In the genomic region with DNA sequence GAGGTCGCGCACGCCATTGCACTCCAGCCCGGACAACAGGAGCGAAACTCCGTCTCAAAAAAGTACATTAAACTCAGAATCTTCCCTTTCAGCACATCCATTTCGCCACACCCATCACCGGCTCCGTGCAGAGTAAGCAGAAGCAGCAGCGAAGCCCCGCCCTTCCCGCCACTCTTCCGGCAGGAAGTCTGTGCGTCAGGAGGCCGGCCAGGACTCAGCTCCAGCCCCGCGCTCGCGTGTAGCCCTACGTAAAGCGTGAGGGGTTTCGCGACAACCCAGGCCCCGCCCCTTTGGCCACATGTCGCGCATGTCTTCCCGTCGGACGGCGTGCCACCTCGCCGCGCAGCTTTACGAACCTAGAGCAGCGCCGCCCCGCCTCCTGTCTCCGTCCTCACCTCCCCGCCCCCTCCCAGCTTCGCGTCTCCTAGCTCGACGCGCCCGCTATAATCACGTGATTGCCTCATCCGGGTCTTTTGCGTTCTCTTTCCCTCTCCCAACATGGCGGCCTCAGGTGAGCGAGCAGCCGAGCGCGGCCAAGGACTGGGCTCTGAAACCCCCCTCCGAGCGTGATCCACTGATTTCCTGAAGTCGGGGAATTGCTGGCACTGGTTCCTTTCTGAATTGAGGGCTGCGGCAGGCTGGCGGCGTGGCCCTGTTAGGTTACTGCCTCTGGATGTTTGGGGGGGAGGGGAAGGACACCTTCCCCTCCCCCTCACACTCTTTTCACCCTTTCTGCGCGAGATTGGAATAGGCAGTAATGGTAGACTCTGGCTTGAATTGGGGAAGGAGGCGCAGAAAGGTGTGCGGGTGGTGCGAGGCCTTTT, we compare ENCODE assay signal across 1 cellular context.
TF ChIP-seq lines count a peak whose summit lies in the region.

A gene with protein sequence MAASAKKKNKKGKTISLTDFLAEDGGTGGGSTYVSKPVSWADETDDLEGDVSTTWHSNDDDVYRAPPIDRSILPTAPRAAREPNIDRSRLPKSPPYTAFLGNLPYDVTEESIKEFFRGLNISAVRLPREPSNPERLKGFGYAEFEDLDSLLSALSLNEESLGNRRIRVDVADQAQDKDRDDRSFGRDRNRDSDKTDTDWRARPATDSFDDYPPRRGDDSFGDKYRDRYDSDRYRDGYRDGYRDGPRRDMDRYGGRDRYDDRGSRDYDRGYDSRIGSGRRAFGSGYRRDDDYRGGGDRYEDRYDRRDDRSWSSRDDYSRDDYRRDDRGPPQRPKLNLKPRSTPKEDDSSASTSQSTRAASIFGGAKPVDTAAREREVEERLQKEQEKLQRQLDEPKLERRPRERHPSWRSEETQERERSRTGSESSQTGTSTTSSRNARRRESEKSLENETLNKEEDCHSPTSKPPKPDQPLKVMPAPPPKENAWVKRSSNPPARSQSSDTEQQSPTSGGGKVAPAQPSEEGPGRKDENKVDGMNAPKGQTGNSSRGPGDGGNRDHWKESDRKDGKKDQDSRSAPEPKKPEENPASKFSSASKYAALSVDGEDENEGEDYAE (plus strand): TSS at position 471 of the 824 bp plus-strand sequence. CDS start 28 bp downstream, at position 499.

TF ChIP-seq in HCT116, 20 proteins besides CTCF, POLR2A, EP300 and RAD21 (continued from another document):
- TF ChIP-seq, protein P1, sequence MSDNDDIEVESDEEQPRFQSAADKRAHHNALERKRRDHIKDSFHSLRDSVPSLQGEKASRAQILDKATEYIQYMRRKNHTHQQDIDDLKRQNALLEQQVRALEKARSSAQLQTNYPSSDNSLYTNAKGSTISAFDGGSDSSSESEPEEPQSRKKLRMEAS (IDR thresholded peaks at IDR 0.05) = peak; percentile 97
- TF ChIP-seq ZFX (IDR thresholded peaks at IDR 0.05) (no peak; the same call in 1 of the 2 replicates), EGR1 (IDR thresholded peaks at IDR 0.05; ENCODE audit: low read depth) (peak; percentile 56), ZNF274 (IDR thresholded peaks at IDR 0.05; ENCODE audit: low read depth, low read length) (no peak), JUND (IDR thresholded peaks at IDR 0.05) (no peak), ELF1 (IDR thresholded peaks at IDR 0.05; ENCODE audit: borderline replicate concordance, low read depth) (no peak; the same call in 1 of the 2 replicates), TCF7L2 (IDR thresholded peaks at IDR 0.05; ENCODE audit: borderline replicate concordance, extremely low read depth, insufficient read depth, insufficient read length) (no peak), FOSL1 (IDR thresholded peaks at IDR 0.05; ENCODE audit: low read depth) (no peak), POLR2AphosphoS5 (IDR thresholded peaks at IDR 0.05; ENCODE audit: low read depth, low read length) (peak; percentile 87), SRF (IDR thresholded peaks at IDR 0.05; ENCODE audit: low read depth) (no peak)
- TF ChIP-seq, protein P2, sequence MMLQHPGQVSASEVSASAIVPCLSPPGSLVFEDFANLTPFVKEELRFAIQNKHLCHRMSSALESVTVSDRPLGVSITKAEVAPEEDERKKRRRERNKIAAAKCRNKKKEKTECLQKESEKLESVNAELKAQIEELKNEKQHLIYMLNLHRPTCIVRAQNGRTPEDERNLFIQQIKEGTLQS (IDR thresholded peaks at IDR 0.05) = no peak
- TF ChIP-seq, protein P3, sequence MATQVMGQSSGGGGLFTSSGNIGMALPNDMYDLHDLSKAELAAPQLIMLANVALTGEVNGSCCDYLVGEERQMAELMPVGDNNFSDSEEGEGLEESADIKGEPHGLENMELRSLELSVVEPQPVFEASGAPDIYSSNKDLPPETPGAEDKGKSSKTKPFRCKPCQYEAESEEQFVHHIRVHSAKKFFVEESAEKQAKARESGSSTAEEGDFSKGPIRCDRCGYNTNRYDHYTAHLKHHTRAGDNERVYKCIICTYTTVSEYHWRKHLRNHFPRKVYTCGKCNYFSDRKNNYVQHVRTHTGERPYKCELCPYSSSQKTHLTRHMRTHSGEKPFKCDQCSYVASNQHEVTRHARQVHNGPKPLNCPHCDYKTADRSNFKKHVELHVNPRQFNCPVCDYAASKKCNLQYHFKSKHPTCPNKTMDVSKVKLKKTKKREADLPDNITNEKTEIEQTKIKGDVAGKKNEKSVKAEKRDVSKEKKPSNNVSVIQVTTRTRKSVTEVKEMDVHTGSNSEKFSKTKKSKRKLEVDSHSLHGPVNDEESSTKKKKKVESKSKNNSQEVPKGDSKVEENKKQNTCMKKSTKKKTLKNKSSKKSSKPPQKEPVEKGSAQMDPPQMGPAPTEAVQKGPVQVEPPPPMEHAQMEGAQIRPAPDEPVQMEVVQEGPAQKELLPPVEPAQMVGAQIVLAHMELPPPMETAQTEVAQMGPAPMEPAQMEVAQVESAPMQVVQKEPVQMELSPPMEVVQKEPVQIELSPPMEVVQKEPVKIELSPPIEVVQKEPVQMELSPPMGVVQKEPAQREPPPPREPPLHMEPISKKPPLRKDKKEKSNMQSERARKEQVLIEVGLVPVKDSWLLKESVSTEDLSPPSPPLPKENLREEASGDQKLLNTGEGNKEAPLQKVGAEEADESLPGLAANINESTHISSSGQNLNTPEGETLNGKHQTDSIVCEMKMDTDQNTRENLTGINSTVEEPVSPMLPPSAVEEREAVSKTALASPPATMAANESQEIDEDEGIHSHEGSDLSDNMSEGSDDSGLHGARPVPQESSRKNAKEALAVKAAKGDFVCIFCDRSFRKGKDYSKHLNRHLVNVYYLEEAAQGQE (IDR thresholded peaks at IDR 0.05; ENCODE audit: low read depth) = no peak
